ENCODE assay signal across 8 cellular contexts in the genomic region with DNA sequence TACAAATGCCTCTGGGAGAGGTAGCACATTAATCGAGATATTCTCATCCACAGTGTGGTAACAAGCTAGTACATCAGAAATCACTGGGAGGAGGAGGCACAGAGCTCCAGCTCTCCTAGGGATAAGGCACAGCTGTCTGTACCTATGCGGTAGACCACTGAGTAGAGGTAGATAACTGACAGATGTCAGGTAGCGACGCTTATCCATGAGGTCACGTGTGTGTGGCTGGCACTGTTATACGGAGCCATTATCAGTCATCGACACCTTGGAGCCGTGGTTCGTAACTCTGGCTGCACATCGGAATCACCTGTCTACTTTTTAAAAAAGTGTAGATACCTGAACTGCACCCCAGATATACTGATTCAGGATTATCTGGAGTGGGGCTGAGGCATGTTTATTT.
"Had no signal": no experiment of that assay in that cellular context is flagged by ENCODE, and none has a peak within 500 bp of the region (broad histone marks: within the 10 kb centered on the region; RNA-seq: fewer than 3 reads in every experiment).

No MANE protein-coding gene starts in this region.

- H3K9me3 Mint-ChIP-seq: HFFc6 had no signal

- H3K4me3 Mint-ChIP-seq: HFFc6 had no signal

- H3K4me1 ChIP-seq: HAP-1 had no signal

- H3K27ac ChIP-seq: GM23248, HL-60 had no signal

- H2AFZ ChIP-seq: GM23248 had no signal

- H3K36me3 ChIP-seq: HAP-1 had no signal

- ATAC-seq: HCT116 had no signal

- H3K27ac Mint-ChIP-seq: HFFc6 had no signal

- H3K4me3 ChIP-seq: GM23248, HAP-1 had no signal

- DNase-seq: GM23248, GOT3, H7, HFFc6, IMR-90 had no signal

- H3K9ac ChIP-seq: GM23248 had no signal

- H3K9me3 ChIP-seq: HAP-1 had no signal
